11 cellular contexts compared by ENCODE assay signal in genomic region chr3:105793040-105793439, GRCh38.
DNase-seq lines count a peak whose midpoint lies in the region; ATAC-seq and TF ChIP-seq lines count a peak whose summit lies in the region.
"Had no signal": no experiment of that assay in that cellular context is flagged by ENCODE, and none has a peak within 500 bp of the region (broad histone marks: within the 10 kb centered on the region; RNA-seq: fewer than 3 reads in every experiment).

No MANE protein-coding gene starts in this region.

- H3K4me3 ChIP-seq in heart right ventricle (no peak overlapping the region), brain microvascular endothelial cell (ENCODE audit: low read depth, low read length) (no peak overlapping the region), muscle layer of duodenum (ENCODE audit: low read depth in 1 of 2, low read length in 2 of 2) (no peak overlapping the region), upper lobe of left lung (no peak overlapping the region)
- H3K4me3 ChIP-seq: SJCRH30 had no signal

- H3K9me3 ChIP-seq in heart right ventricle: peaks cover 0 to 10% (median 0%) of the 10 kb centered on the region in 11 donors
- no peaks in the 10 kb centered on the region for H3K9me3 ChIP-seq in muscle layer of duodenum (ENCODE audit: control insufficient read depth in 1 of 2, low read length in 2 of 2)
- H3K9me3 ChIP-seq in upper lobe of left lung: no peaks in the 10 kb centered on the region

- ATAC-seq in heart right ventricle (no peak), Right ventricle myocardium inferior (no peak), upper lobe of left lung (ENCODE audit: low FRiP score in 2 of 2) (no peak), GM18907 (IDR thresholded peaks at IDR 0.05; ENCODE audit: unreplicated experiment) (no peak), HG03571 (IDR thresholded peaks at IDR 0.05; ENCODE audit: unreplicated experiment) (no peak)

- H3K27me3 ChIP-seq in heart right ventricle (no peaks in the 10 kb centered on the region), brain microvascular endothelial cell (replicated peaks) (no peaks in the 10 kb centered on the region), muscle layer of duodenum (ENCODE audit: low read depth, low read length) (no peaks in the 10 kb centered on the region), upper lobe of left lung (no peaks in the 10 kb centered on the region)
- H3K27me3 ChIP-seq: SJCRH30 had no signal

- no peak for TF ChIP-seq CTCF in heart right ventricle (IDR thresholded peaks at IDR 0.05)
- no peak for TF ChIP-seq CTCF in brain microvascular endothelial cell (IDR thresholded peaks at IDR 0.05; ENCODE audit: low read depth, low read length, missing control alignments)
- TF ChIP-seq CTCF in upper lobe of left lung (IDR thresholded peaks at IDR 0.05): no peak

- H3K36me3 ChIP-seq in heart right ventricle (no peaks in the 10 kb centered on the region), brain microvascular endothelial cell (replicated peaks) (no peaks in the 10 kb centered on the region), muscle layer of duodenum (ENCODE audit: control insufficient read depth in 1 of 2, insufficient read depth in 2 of 2, low read length in 2 of 2) (peaks cover 0 to 12% of the 10 kb centered on the region in 2 donors), upper lobe of left lung (no peaks in the 10 kb centered on the region)
- H3K36me3 ChIP-seq: SJCRH30 had no signal

- H3K27ac ChIP-seq in heart right ventricle (peak overlapping the region; percentile 67 to 84 (median 78)), brain microvascular endothelial cell (peak overlapping the region; percentile 96), muscle layer of duodenum (ENCODE audit: low read length) (peak overlapping the region; percentile 54), upper lobe of left lung (peak overlapping the region; percentile 7 to 64 (median 27))
- H3K27ac ChIP-seq: SJCRH30 had no signal

- in situ Hi-C loops in brain microvascular endothelial cell (cut with HindIII; ENCODE audit: low pct_ligation_motif_present, low sequenced_read_pairs): no loop called here

- H3K4me1 ChIP-seq in heart right ventricle (peaks cover 11 to 63% (median 57%) of the 10 kb centered on the region in 9 donors), muscle layer of duodenum (ENCODE audit: control insufficient read depth in 1 of 2, insufficient read depth in 2 of 2, low read length in 2 of 2) (peaks cover 12 to 17% of the 10 kb centered on the region in 2 donors), upper lobe of left lung (peaks cover 6 to 19% (median 15%) of the 10 kb centered on the region in 4 donors)

- DNase-seq in heart right ventricle (no peak), Right ventricle myocardium inferior (ENCODE audit: missing footprints) (no peak), brain microvascular endothelial cell (peak; percentile 14), upper lobe of left lung (no peak), HPDE6-E6E7 (ENCODE audit: extremely low spot score) (no peak)
- DNase-seq: AML-193, NCI-H345 had no signal

- intact Hi-C loops in heart right ventricle (cut with DNase I): loop anchor here in 3 of 10 donors (5.0 kb wide), 2 partner anchors 34 to 74 kb away; partner anchors contain the start of gene CBLB (in 3 of the 3)
- intact Hi-C loops in Right ventricle myocardium inferior (cut with DNase I): loop anchor here (1.0 kb wide), 1 partner anchor 75 kb away; no protein-coding TSS in a partner anchor

- TF ChIP-seq EP300 in upper lobe of left lung (IDR thresholded peaks at IDR 0.05): no peak

- 68 to 81% methylated on average over 2 of the region's 2 CpGs for WGBS in heart right ventricle, 2 donors
- 82% methylated on average over 2 of the region's 2 CpGs for WGBS in upper lobe of left lung, 2 donors

- TF ChIP-seq POLR2A in upper lobe of left lung (IDR thresholded peaks at IDR 0.05): no peak

Comparison
In these comparisons a context has a peak if more than half of its experiments do, and no peak if none do; other contexts are left out.
1. H3K27ac ChIP-seq: peak in every context shown above with its lines; median percentile 96 in brain microvascular endothelial cell; 78 in heart right ventricle; 54 in muscle layer of duodenum; 27 in upper lobe of left lung.